Comparison of ENCODE assay signal across 3 cellular contexts in genomic region chr9:86290341-86290740, GRCh38. TPM values are rescaled to one million over a fixed set of nuclear protein-coding genes. Genes with fewer than 3 reads are reported as not detected.
"Had no signal": no experiment of that assay in that cellular context is flagged by ENCODE, and none has a peak within 500 bp of the region (broad histone marks: within the 10 kb centered on the region; RNA-seq: fewer than 3 reads in every experiment).

No MANE protein-coding gene starts in this region.

RNA-seq across cellular contexts. Expression of gene C9orf153, which starts 30.9 kb away (rescaled TPM):
- total RNA-seq: ascending aorta, cardiac septum, chondrocyte had no signal
